In genomic region chr9:37120840-37121335, GRCh38 we compare ENCODE assay signal across 8 cellular contexts. TPM values are rescaled to one million over a fixed set of nuclear protein-coding genes. Genes with fewer than 3 reads are reported as not detected.
A peak's percentile ranks its signal among the peaks of the same experiment; 100 is the strongest.
DNase-seq lines count a peak whose midpoint lies in the region; ATAC-seq and TF ChIP-seq lines count a peak whose summit lies in the region.
"Not testable (repeated sequence)": the region's sequence is repeated elsewhere in the genome, so short reads cannot be mapped to it uniquely, and the experiment has no call there.

No MANE protein-coding gene starts in this region.

- CTCF ChIA-PET in activated CD8-positive, alpha-beta T cell treated with anti-CD3 and anti-CD28 coated beads, Interleukin-2, amount 10 ng/mL, durations not matched to agents 7 days and 5 days (lab: Charles Lee) = interaction anchor here (0.8 to 1.9 kb wide), 8 partner anchors 10 to 209 kb away, joined by 3 to 10 read pairs (median 3); no protein-coding TSS in a partner anchor

- H2AFZ ChIP-seq in MM.1S (ENCODE audit: low read length) = peak overlapping the region; percentile 73

- H3K9me2 ChIP-seq in MM.1S (replicated peaks; ENCODE audit: insufficient read depth, low read length) = not testable (repeated sequence)

- H3K27me3 ChIP-seq in MM.1S (replicated peaks; ENCODE audit: insufficient read depth, low read length); endocrine pancreas (ENCODE audit: control insufficient read depth, insufficient read depth, low read length); liver (ENCODE audit: control insufficient read depth in 4 of 4, insufficient read depth in 4 of 4, low read length in 3 of 4); skeletal muscle satellite cell (ENCODE audit: control insufficient read depth, insufficient read depth, low read length): not testable (repeated sequence)

- peaks cover 12% of the 10 kb centered on the region for H3K36me3 Mint-ChIP-seq in activated CD8-positive, alpha-beta T cell treated with anti-CD3 and anti-CD28 coated beads, Interleukin-2, amount 10 ng/mL, durations not matched to agents 7 days and 5 days (ENCODE audit: low read depth)

- peak overlapping the region; percentile 64 for H3K4me2 ChIP-seq in MM.1S (ENCODE audit: low read depth, low read length)
- peak overlapping the region; percentile 77 for H3K4me2 ChIP-seq in skeletal muscle satellite cell (ENCODE audit: low read length)

- not testable (repeated sequence) for H4K20me1 ChIP-seq in MM.1S (ENCODE audit: insufficient read depth, low read length)

- H3K9me3 ChIP-seq in MM.1S (replicated peaks; ENCODE audit: insufficient read depth, low read length); endocrine pancreas (ENCODE audit: control insufficient read depth, low read length); liver (ENCODE audit: control insufficient read depth in 4 of 4, low read length in 3 of 4); skeletal muscle satellite cell (replicated peaks; ENCODE audit: low read length): not testable (repeated sequence)

- H3K27me3 Mint-ChIP-seq in activated CD8-positive, alpha-beta T cell treated with anti-CD3 and anti-CD28 coated beads, Interleukin-2, amount 10 ng/mL, durations not matched to agents 7 days and 5 days (ENCODE audit: low read depth) = not testable (repeated sequence)

- H3K36me3 ChIP-seq in MM.1S (replicated peaks; ENCODE audit: insufficient read depth, low read length); endocrine pancreas (ENCODE audit: control insufficient read depth, insufficient read depth, low read length); liver (ENCODE audit: control insufficient read depth in 4 of 4, insufficient read depth in 3 of 4, low read depth in 1 of 4, low read length in 3 of 4); skeletal muscle satellite cell (ENCODE audit: insufficient read depth, low read length): not testable (repeated sequence)

- peaks cover 10% of the 10 kb centered on the region for H3K4me1 ChIP-seq in MM.1S (ENCODE audit: low read length)
- H3K4me1 ChIP-seq in endocrine pancreas (ENCODE audit: control insufficient read depth, insufficient read depth, low read length) = not testable (repeated sequence)
- H3K4me1 ChIP-seq in liver (ENCODE audit: control insufficient read depth in 4 of 4, insufficient read depth in 4 of 4, low read length in 3 of 4) = peaks cover 3 to 14% (median 6%) of the 10 kb centered on the region in 4 donors
- H3K4me1 ChIP-seq in skeletal muscle satellite cell (ENCODE audit: control insufficient read depth, insufficient read depth, low read length) = peaks cover 10% of the 10 kb centered on the region

- H3K4me3 ChIP-seq in AG09309 (ENCODE audit: control insufficient read depth, low read depth, low read length) (peak overlapping the region; percentile 82), MM.1S (ENCODE audit: low read length) (peak overlapping the region; percentile 91), endocrine pancreas (ENCODE audit: control insufficient read depth, insufficient read depth, low read length) (peak overlapping the region; percentile 80), liver (ENCODE audit: low read depth in 1 of 3, low read length in 3 of 3) (peak overlapping the region; percentile 68 to 82 (median 77)), skeletal muscle satellite cell (ENCODE audit: low read length) (peak overlapping the region; percentile 80)

- peak overlapping the region; percentile 97 for H3K27ac Mint-ChIP-seq in activated CD8-positive, alpha-beta T cell treated with anti-CD3 and anti-CD28 coated beads, Interleukin-2, amount 10 ng/mL, durations not matched to agents 7 days and 5 days

- H3K9ac ChIP-seq in MM.1S (ENCODE audit: low read length) (peak overlapping the region; percentile 88), endocrine pancreas (ENCODE audit: control insufficient read depth, insufficient read depth, low read length) (peak overlapping the region; percentile 76), liver (ENCODE audit: low read depth in 1 of 2, low read length in 2 of 2) (peak overlapping the region; percentile 66 to 77), skeletal muscle satellite cell (ENCODE audit: low read depth, low read length) (peak overlapping the region; percentile 92)

- POLR2A ChIA-PET in activated CD8-positive, alpha-beta T cell treated with anti-CD3 and anti-CD28 coated beads, Interleukin-2, amount 10 ng/mL, durations not matched to agents 7 days and 5 days (lab: Charles Lee) = interaction anchor here (0.7 to 2.9 kb wide), 16 partner anchors 8 to 471 kb away, joined by 3 to 27 read pairs (median 4); partner anchors contain the start of genes POLR1E and TOMM5

- peak; percentile 1 for DNase-seq in AG09309 (ENCODE audit: low read depth)
- DNase-seq in MM.1S = peak; percentile 10
- DNase-seq in activated CD8-positive, alpha-beta T cell treated with anti-CD3 and anti-CD28 coated beads, Interleukin-2, amount 10 ng/mL, durations not matched to agents 7 days and 5 days = not testable (repeated sequence)

- not testable (repeated sequence) for TF ChIP-seq CTCF in AG09309 (IDR thresholded peaks at IDR 0.05; ENCODE audit: control insufficient read depth, insufficient read depth, low read depth, low read length, missing control alignments); MM.1S (IDR thresholded peaks at IDR 0.05; ENCODE audit: low read length); liver (IDR thresholded peaks at IDR 0.05; ENCODE audit: low read depth, low read length, missing input control)

- H3K4me1 Mint-ChIP-seq in activated CD8-positive, alpha-beta T cell treated with anti-CD3 and anti-CD28 coated beads, Interleukin-2, amount 10 ng/mL, durations not matched to agents 7 days and 5 days (ENCODE audit: low read depth) = peaks cover 23% of the 10 kb centered on the region

- not testable (repeated sequence) for H3F3A ChIP-seq in MM.1S (ENCODE audit: insufficient read depth, low read length)

- ATAC-seq in GM19328 (IDR thresholded peaks at IDR 0.05; ENCODE audit: unreplicated experiment) (peak; percentile 13), HG02885 (IDR thresholded peaks at IDR 0.05; ENCODE audit: poor library complexity, unreplicated experiment) (peak; percentile 21)
- peak; percentile 32 for ATAC-seq in activated CD8-positive, alpha-beta T cell treated with anti-CD3 and anti-CD28 coated beads, Interleukin-2, amount 10 ng/mL, durations not matched to agents 7 days and 5 days

- H3K9me3 Mint-ChIP-seq in activated CD8-positive, alpha-beta T cell treated with anti-CD3 and anti-CD28 coated beads, Interleukin-2, amount 10 ng/mL, durations not matched to agents 7 days and 5 days (ENCODE audit: insufficient read depth) = not testable (repeated sequence)

- H3K79me2 ChIP-seq in MM.1S (ENCODE audit: low read length) = peaks cover 51% of the 10 kb centered on the region

- H3K27ac ChIP-seq in MM.1S (ENCODE audit: low read length) (peak overlapping the region; percentile 57), liver (ENCODE audit: low read depth in 1 of 2, low read length in 2 of 2) (peak overlapping the region; percentile 86 to 89)

- TF ChIP-seq RAD21 in liver (IDR thresholded peaks at IDR 0.05) = not testable (repeated sequence)

- H3K4me3 Mint-ChIP-seq in activated CD8-positive, alpha-beta T cell treated with anti-CD3 and anti-CD28 coated beads, Interleukin-2, amount 10 ng/mL, durations not matched to agents 7 days and 5 days = peak overlapping the region; percentile 90

- WGBS in liver = under 1% methylated on average over 23 of the region's 23 CpGs

RNA-seq across cellular contexts. Expression of gene ZCCHC7, which starts 0.5 kb away (rescaled TPM):
- 10 to 100 TPM; 22.3 to 24.5 TPM for total RNA-seq in activated CD8-positive, alpha-beta T cell treated with anti-CD3 and anti-CD28 coated beads, Interleukin-2, amount 10 ng/mL, durations not matched to agents 7 days and 5 days
- total RNA-seq in liver = 1 to 10 TPM; 6.7 to 9.7 TPM
- polyA plus RNA-seq in liver = 1 to 10 TPM; 3.3 to 8.6 TPM
- 15.7 and 20.8 TPM in 2 replicates for total RNA-seq in skeletal muscle satellite cell (2012; rRNA removed)
